Comparison of ENCODE assay signal across 2 cellular contexts in the genomic region with DNA sequence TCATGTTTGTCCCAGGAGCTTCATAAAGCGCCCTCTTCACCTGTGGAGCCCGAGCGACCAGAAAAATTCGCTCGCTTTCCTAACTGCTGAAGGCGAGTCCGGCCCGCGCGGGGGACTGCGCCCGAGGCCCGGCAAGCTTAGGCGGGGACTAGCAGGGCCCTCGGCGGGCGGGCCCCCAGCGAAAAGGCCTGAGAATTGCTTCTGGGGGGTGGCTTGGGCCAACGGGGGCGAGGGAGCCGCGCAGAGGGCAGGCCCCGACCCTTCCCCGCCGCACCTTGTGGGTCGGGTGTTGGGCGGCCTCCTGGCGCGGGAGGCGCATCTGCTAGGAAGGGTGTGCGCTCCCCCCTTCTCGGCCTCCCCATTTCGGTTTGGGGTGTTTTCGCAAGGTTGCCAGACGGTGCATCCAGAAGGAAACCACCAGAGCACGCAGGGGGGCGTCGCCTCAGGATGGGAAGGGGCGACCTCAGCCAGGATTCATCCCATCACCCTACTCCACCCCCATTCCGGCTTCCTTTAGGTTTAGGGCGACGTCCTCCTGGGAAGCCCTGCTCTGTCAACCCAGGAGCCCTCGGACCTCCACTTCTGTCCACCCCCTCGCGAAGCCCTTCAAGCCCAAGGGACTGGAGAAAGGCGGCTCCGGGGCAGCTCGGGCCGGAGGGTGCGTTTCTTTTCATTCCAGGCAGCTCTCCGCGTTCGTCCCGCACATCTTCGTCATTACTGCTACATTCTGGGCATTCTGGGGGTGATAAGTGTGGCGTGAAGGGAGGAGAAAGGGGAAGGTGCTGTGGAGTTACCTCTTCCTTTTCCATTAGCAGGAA.
TF ChIP-seq lines count a peak whose summit lies in the region.

No MANE protein-coding gene starts in this region.

TF ChIP-seq in H1, 55 proteins besides CTCF, POLR2A, EP300 and RAD21:
- TF ChIP-seq KDM4A (IDR thresholded peaks at IDR 0.05; ENCODE audit: low read depth, low read length, severe bottlenecking) (peak; percentile 87), RNF2 (IDR thresholded peaks at IDR 0.05; ENCODE audit: borderline replicate concordance, low read depth, low read length, missing control alignments, poor library complexity, severe bottlenecking) (peak; percentile 88), RBBP5 (IDR thresholded peaks at IDR 0.05; ENCODE audit: borderline replicate concordance, low read depth, low read length) (peak; percentile 29; the same call in 1 of the 2 replicates), SIN3A (conservative IDR thresholded peaks at IDR 0.05 in 1 of 2, IDR thresholded peaks at IDR 0.05 in 1 of 2; ENCODE audit: low read depth in 1 of 2, low read length in 2 of 2) (no peak), EGR1 (IDR thresholded peaks at IDR 0.05; ENCODE audit: borderline replicate concordance, low read depth, low read length) (no peak), SAP30 (IDR thresholded peaks at IDR 0.05; ENCODE audit: insufficient read depth, insufficient replicate concordance, low read length) (no peak), EZH2 (IDR thresholded peaks at IDR 0.05; ENCODE audit: low read depth, low read length, severe bottlenecking) (peak; percentile 87), ATF3 (IDR thresholded peaks at IDR 0.05; ENCODE audit: insufficient read depth, low read depth, low read length) (no peak), TAF7 (optimal IDR thresholded peaks at IDR 0.05; ENCODE audit: borderline replicate concordance, low read depth, low read length) (no peak), NANOG (IDR thresholded peaks at IDR 0.05; ENCODE audit: insufficient read depth, low read depth, low read length, poor library complexity, severe bottlenecking) (no peak), ASH2L (IDR thresholded peaks at IDR 0.05; ENCODE audit: low read length) (peak; percentile 51), SUZ12 (IDR thresholded peaks at IDR 0.05; ENCODE audit: low read length) (peak; percentile 96), TBP (IDR thresholded peaks at IDR 0.05; ENCODE audit: low read depth, low read length) (no peak), GTF2F1 (IDR thresholded peaks at IDR 0.05; ENCODE audit: borderline replicate concordance, low read depth, low read length) (no peak), JUND (IDR thresholded peaks at IDR 0.05; ENCODE audit: low read length) (no peak), POU5F1 (IDR thresholded peaks at IDR 0.05; ENCODE audit: low read depth, low read length) (no peak), CREB1 (IDR thresholded peaks at IDR 0.05) (no peak), KDM5A (IDR thresholded peaks at IDR 0.05; ENCODE audit: low read length) (no peak), CTBP2 (IDR thresholded peaks at IDR 0.05; ENCODE audit: borderline replicate concordance, insufficient read depth, insufficient read length, low read length) (peak; percentile 70), JUN (IDR thresholded peaks at IDR 0.05; ENCODE audit: low read depth, low read length) (no peak)
- TF ChIP-seq, protein P1, sequence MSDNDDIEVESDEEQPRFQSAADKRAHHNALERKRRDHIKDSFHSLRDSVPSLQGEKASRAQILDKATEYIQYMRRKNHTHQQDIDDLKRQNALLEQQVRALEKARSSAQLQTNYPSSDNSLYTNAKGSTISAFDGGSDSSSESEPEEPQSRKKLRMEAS (IDR thresholded peaks at IDR 0.05): no peak
- TF ChIP-seq, protein P2, sequence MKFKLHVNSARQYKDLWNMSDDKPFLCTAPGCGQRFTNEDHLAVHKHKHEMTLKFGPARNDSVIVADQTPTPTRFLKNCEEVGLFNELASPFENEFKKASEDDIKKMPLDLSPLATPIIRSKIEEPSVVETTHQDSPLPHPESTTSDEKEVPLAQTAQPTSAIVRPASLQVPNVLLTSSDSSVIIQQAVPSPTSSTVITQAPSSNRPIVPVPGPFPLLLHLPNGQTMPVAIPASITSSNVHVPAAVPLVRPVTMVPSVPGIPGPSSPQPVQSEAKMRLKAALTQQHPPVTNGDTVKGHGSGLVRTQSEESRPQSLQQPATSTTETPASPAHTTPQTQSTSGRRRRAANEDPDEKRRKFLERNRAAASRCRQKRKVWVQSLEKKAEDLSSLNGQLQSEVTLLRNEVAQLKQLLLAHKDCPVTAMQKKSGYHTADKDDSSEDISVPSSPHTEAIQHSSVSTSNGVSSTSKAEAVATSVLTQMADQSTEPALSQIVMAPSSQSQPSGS (IDR thresholded peaks at IDR 0.05; ENCODE audit: low read length): no peak

TF ChIP-seq in neural cell, 6 proteins besides CTCF, POLR2A, EP300 and RAD21:
- TF ChIP-seq MXI1 (conservative IDR thresholded peaks at IDR 0.05; ENCODE audit: poor library complexity, severe bottlenecking): no peak
- peak; percentile 48 for TF ChIP-seq EZH2 (IDR thresholded peaks at IDR 0.05; ENCODE audit: borderline replicate concordance, insufficient read depth, low read length, poor library complexity, severe bottlenecking)
TF ChIP-seq in neural cell: peak in this region for 1.
